In the genomic region with DNA sequence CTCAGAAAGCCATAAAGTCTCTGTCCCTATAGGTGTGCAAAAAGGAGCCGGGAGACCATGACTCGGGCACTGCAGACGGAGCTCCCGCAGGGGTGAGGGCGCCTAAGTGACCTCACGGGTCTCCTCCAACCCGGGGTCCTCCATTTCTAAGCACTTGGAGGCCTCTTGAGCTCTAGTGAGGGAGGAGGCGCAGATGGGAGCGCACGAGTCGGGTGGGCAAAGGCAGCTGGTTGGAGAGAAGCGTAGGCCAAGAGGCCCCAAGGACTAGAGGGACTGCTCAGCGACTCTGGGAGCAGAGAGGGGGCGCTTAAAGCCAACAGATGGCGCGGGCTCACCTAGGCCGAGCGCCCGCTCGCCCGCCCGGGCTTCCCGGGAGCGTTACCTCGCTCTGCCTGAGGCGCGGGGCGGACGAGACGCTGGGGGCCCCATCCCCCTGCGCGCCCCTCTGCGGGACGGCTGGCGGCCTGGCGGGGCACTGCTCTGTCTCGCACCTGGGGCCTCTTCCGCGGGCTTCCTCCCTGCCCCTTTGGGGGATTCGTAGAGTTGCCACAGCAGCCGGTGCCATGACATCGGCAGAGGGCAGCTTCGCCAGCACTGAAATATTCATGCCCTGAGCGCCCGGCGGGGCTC, we compare ENCODE assay signal across 8 cellular contexts. TPM values are rescaled to one million over a fixed set of nuclear protein-coding genes. Genes with fewer than 3 reads are reported as not detected.
DNase-seq lines count a peak whose midpoint lies in the region; ATAC-seq lines count a peak whose summit lies in the region.

No MANE protein-coding gene starts in this region.

- DNase-seq in GDM1 (lab: John Stamatoyannopoulos, UW) (peak; percentile 68), NCI-H146 treated with DMSO at 0.1 percent for 48 hours (lab: John Stamatoyannopoulos, UW; ENCODE audit: unreplicated experiment) (peak; percentile 68), Right ventricle myocardium superior (peak; percentile 75), posterior vena cava (ENCODE audit: low spot score) (peak; percentile 82)
- no peak for DNase-seq in activated T-helper 1 cell treated with anti-CD3 and anti-CD28 coated beads, Interleukin-12 subunit alpha, Interleukin-12 subunit beta, Interleukin-2, Interleukin-4 antibody, amounts not matched to agents 30 ng/mL and 10 ng/mL and 1 ng/mL, durations not matched to agents 14 hours and 24 hours and 36 hours (ENCODE audit: low spot score)
- no peak for DNase-seq in NK-92 treated with Interleukin-12 subunit alpha and Interleukin-12 subunit beta, amount 100 ng/mL, for 24 hours (lab: John Stamatoyannopoulos, UW)

- H3K9me3 Mint-ChIP-seq in activated T-helper 1 cell treated with anti-CD3 and anti-CD28 coated beads, Interleukin-12 subunit alpha, Interleukin-12 subunit beta, Interleukin-2, Interleukin-4 antibody, amounts not matched to agents 30 ng/mL and 10 ng/mL and 1 ng/mL, durations not matched to agents 14 hours and 24 hours and 36 hours: no peaks in the 10 kb centered on the region

- H3K36me3 Mint-ChIP-seq in activated T-helper 1 cell treated with anti-CD3 and anti-CD28 coated beads, Interleukin-12 subunit alpha, Interleukin-12 subunit beta, Interleukin-2, Interleukin-4 antibody, amounts not matched to agents 30 ng/mL and 10 ng/mL and 1 ng/mL, durations not matched to agents 14 hours and 24 hours and 36 hours (ENCODE audit: low read depth): no peaks in the 10 kb centered on the region

- H3K4me1 Mint-ChIP-seq in activated T-helper 1 cell treated with anti-CD3 and anti-CD28 coated beads, Interleukin-12 subunit alpha, Interleukin-12 subunit beta, Interleukin-2, Interleukin-4 antibody, amounts not matched to agents 30 ng/mL and 10 ng/mL and 1 ng/mL, durations not matched to agents 14 hours and 24 hours and 36 hours (ENCODE audit: low read depth): no peaks in the 10 kb centered on the region

- intact Hi-C loops in activated T-helper 1 cell treated with anti-CD3 and anti-CD28 coated beads, Interleukin-12 subunit alpha, Interleukin-12 subunit beta, Interleukin-2, Interleukin-4 antibody, amounts not matched to agents 30 ng/mL and 10 ng/mL and 1 ng/mL, durations not matched to agents 14 hours and 24 hours and 36 hours (cut with micrococcal nuclease): loop anchor here (5.0 kb wide), 1 partner anchor 176 kb away; no protein-coding TSS in a partner anchor
- intact Hi-C loops in Right ventricle myocardium superior (cut with DNase I): loop anchor here (2.0 to 5.0 kb wide), 3 partner anchors 87 to 311 kb away; no protein-coding TSS in a partner anchor
- intact Hi-C loops in posterior vena cava (cut with DNase I): loop anchor here (2.0 to 5.0 kb wide), 4 partner anchors 171 to 416 kb away; no protein-coding TSS in a partner anchor

- peak overlapping the region; percentile 62 for H3K4me3 Mint-ChIP-seq in activated T-helper 1 cell treated with anti-CD3 and anti-CD28 coated beads, Interleukin-12 subunit alpha, Interleukin-12 subunit beta, Interleukin-2, Interleukin-4 antibody, amounts not matched to agents 30 ng/mL and 10 ng/mL and 1 ng/mL, durations not matched to agents 14 hours and 24 hours and 36 hours

- peak; percentile 95 for ATAC-seq in Right ventricle myocardium superior (ENCODE audit: poor library complexity)
- no peak for ATAC-seq in HG02970 (IDR thresholded peaks at IDR 0.05; ENCODE audit: low FRiP score, unreplicated experiment)
- no peak for ATAC-seq in HG03039 (IDR thresholded peaks at IDR 0.05; ENCODE audit: unreplicated experiment)

- H3K27me3 Mint-ChIP-seq in activated T-helper 1 cell treated with anti-CD3 and anti-CD28 coated beads, Interleukin-12 subunit alpha, Interleukin-12 subunit beta, Interleukin-2, Interleukin-4 antibody, amounts not matched to agents 30 ng/mL and 10 ng/mL and 1 ng/mL, durations not matched to agents 14 hours and 24 hours and 36 hours (ENCODE audit: insufficient read depth): peaks cover 53% of the 10 kb centered on the region

- no peak overlapping the region for H3K27ac Mint-ChIP-seq in activated T-helper 1 cell treated with anti-CD3 and anti-CD28 coated beads, Interleukin-12 subunit alpha, Interleukin-12 subunit beta, Interleukin-2, Interleukin-4 antibody, amounts not matched to agents 30 ng/mL and 10 ng/mL and 1 ng/mL, durations not matched to agents 14 hours and 24 hours and 36 hours

RNA-seq across cellular contexts. Expression of a gene that starts 0.5 kb away (rescaled TPM):
- total RNA-seq in activated T-helper 1 cell treated with anti-CD3 and anti-CD28 coated beads, Interleukin-12 subunit alpha, Interleukin-12 subunit beta, Interleukin-2, Interleukin-4 antibody, amounts not matched to agents 30 ng/mL and 10 ng/mL and 1 ng/mL, durations not matched to agents 14 hours and 24 hours and 36 hours: 0.51 and 0.57 TPM in 2 replicates
- total RNA-seq in Right ventricle myocardium superior (3.7 TPM), posterior vena cava (10 to 100 TPM; 24.5 to 43.0 TPM)

Comparison
In these comparisons a context has a peak if more than half of its experiments do, and no peak if none do; other contexts are left out.
1. DNase-seq: peak in GDM1 (single experiment), NCI-H146 treated with DMSO at 0.1 percent for 48 hours (single experiment), Right ventricle myocardium superior (single experiment) and posterior vena cava (single experiment); none in activated T-helper 1 cell treated with anti-CD3 and anti-CD28 coated beads, Interleukin-12 subunit alpha, Interleukin-12 subunit beta, Interleukin-2, Interleukin-4 antibody, amounts not matched to agents 30 ng/mL and 10 ng/mL and 1 ng/mL, durations not matched to agents 14 hours and 24 hours and 36 hours (single experiment) and NK-92 treated with Interleukin-12 subunit alpha and Interleukin-12 subunit beta, amount 100 ng/mL, for 24 hours (single experiment).